11 cellular contexts compared by ENCODE assay signal in genomic region chr7:99406557-99406956, GRCh38. TPM values are rescaled to one million over a fixed set of nuclear protein-coding genes. Genes with fewer than 3 reads are reported as not detected.
DNase-seq lines count a peak whose midpoint lies in the region; ATAC-seq, FAIRE-seq and TF ChIP-seq lines count a peak whose summit lies in the region.
"Had no signal": no experiment of that assay in that cellular context is flagged by ENCODE, and none has a peak within 500 bp of the region (broad histone marks: within the 10 kb centered on the region; RNA-seq: fewer than 3 reads in every experiment).

No MANE protein-coding gene starts in this region.

- FAIRE-seq in kidney (lab: Jason Lieb, UNC), result no peak
- FAIRE-seq: colon, islet of Langerhans had no signal

- H3K36me3 ChIP-seq in kidney (ENCODE audit: control insufficient read depth in 1 of 2, insufficient read depth in 2 of 2, low read length in 2 of 2), result peaks cover 21 to 23% of the 10 kb centered on the region in 2 donors

- peak overlapping the region; percentile 94 for H3K27ac Mint-ChIP-seq in T-helper 1 cell treated with Interleukin-12 subunit alpha and Interleukin-12 subunit beta and Interleukin-4 antibody, amounts not matched to agents 30 μg/mL and 1 μg/mL, for 36 hours
- peak overlapping the region; percentile 95 for H3K27ac Mint-ChIP-seq in central memory CD8-positive, alpha-beta T cell (ENCODE audit: low read depth)
- peak overlapping the region; percentile 52 for H3K27ac Mint-ChIP-seq in progenitor cell of endocrine pancreas

- H3K36me3 Mint-ChIP-seq in T-helper 1 cell treated with Interleukin-12 subunit alpha and Interleukin-12 subunit beta and Interleukin-4 antibody, amounts not matched to agents 30 μg/mL and 1 μg/mL, for 36 hours (ENCODE audit: low read depth), result peaks cover 35% of the 10 kb centered on the region
- peaks cover 60% of the 10 kb centered on the region for H3K36me3 Mint-ChIP-seq in central memory CD8-positive, alpha-beta T cell (ENCODE audit: insufficient read depth)
- peaks cover 19% of the 10 kb centered on the region for H3K36me3 Mint-ChIP-seq in progenitor cell of endocrine pancreas (ENCODE audit: insufficient read depth)

- no peak for ATAC-seq in central memory CD8-positive, alpha-beta T cell (replicated peaks; ENCODE audit: extremely low read depth, poor library complexity, severe bottlenecking)
- ATAC-seq in HG03108 (IDR thresholded peaks at IDR 0.05; ENCODE audit: unreplicated experiment), result no peak

- H3K9me3 Mint-ChIP-seq in T-helper 1 cell treated with Interleukin-12 subunit alpha and Interleukin-12 subunit beta and Interleukin-4 antibody, amounts not matched to agents 30 μg/mL and 1 μg/mL, for 36 hours, result no peaks in the 10 kb centered on the region
- no peaks in the 10 kb centered on the region for H3K9me3 Mint-ChIP-seq in central memory CD8-positive, alpha-beta T cell
- no peaks in the 10 kb centered on the region for H3K9me3 Mint-ChIP-seq in progenitor cell of endocrine pancreas (ENCODE audit: low read depth)

- H3K27ac ChIP-seq in kidney (ENCODE audit: low read depth in 2 of 2, low read length in 2 of 2), result no peak overlapping the region

- TF ChIP-seq CTCF in progenitor cell of endocrine pancreas (IDR thresholded peaks at IDR 0.05; ENCODE audit: unreplicated experiment), result no peak
- no peak for TF ChIP-seq CTCF in kidney (IDR thresholded peaks at IDR 0.05; ENCODE audit: borderline replicate concordance, extremely low read depth, insufficient read depth)

- no peaks in the 10 kb centered on the region for H3K9me3 ChIP-seq in kidney (ENCODE audit: control insufficient read depth in 1 of 2, low read length in 2 of 2)

- H3K4me3 ChIP-seq in kidney (ENCODE audit: low read length in 2 of 2), result no peak overlapping the region

- H3K4me1 ChIP-seq in kidney (ENCODE audit: control insufficient read depth in 1 of 2, insufficient read depth in 1 of 2, low read depth in 1 of 2, low read length in 2 of 2), result peaks cover 8 to 28% of the 10 kb centered on the region in 2 donors

- intact Hi-C loops in kidney (cut with DNase I), result no loop called here

- DNase-seq in T-helper 1 cell (no peak), NCI-H2227 treated with DMSO at 0.1 percent for 48 hours (lab: John Stamatoyannopoulos, UW) (peak; percentile 74), progenitor cell of endocrine pancreas (ENCODE audit: low spot score, unreplicated experiment) (no peak), kidney (no peak), HPDE6-E6E7 (ENCODE audit: extremely low spot score) (no peak)
- DNase-seq in central memory CD8-positive, alpha-beta T cell (ENCODE audit: low spot score in 2 of 2), result no peak
- DNase-seq: ACHN had no signal

- H3K27me3 Mint-ChIP-seq in T-helper 1 cell treated with Interleukin-12 subunit alpha and Interleukin-12 subunit beta and Interleukin-4 antibody, amounts not matched to agents 30 μg/mL and 1 μg/mL, for 36 hours (ENCODE audit: low read depth), result no peaks in the 10 kb centered on the region
- no peaks in the 10 kb centered on the region for H3K27me3 Mint-ChIP-seq in central memory CD8-positive, alpha-beta T cell
- H3K27me3 Mint-ChIP-seq in progenitor cell of endocrine pancreas, result no peaks in the 10 kb centered on the region

- H3K4me3 Mint-ChIP-seq in T-helper 1 cell treated with Interleukin-12 subunit alpha and Interleukin-12 subunit beta and Interleukin-4 antibody, amounts not matched to agents 30 μg/mL and 1 μg/mL, for 36 hours, result peak overlapping the region; percentile 100
- H3K4me3 Mint-ChIP-seq in central memory CD8-positive, alpha-beta T cell, result peak overlapping the region; percentile 93
- peak overlapping the region; percentile 93 for H3K4me3 Mint-ChIP-seq in progenitor cell of endocrine pancreas (ENCODE audit: low read depth)

- H3K9ac ChIP-seq in kidney (ENCODE audit: low read length in 2 of 2), result no peak overlapping the region

- H3K4me1 Mint-ChIP-seq in T-helper 1 cell treated with Interleukin-12 subunit alpha and Interleukin-12 subunit beta and Interleukin-4 antibody, amounts not matched to agents 30 μg/mL and 1 μg/mL, for 36 hours (ENCODE audit: low read depth), result peaks cover 37% of the 10 kb centered on the region
- peaks cover 59% of the 10 kb centered on the region for H3K4me1 Mint-ChIP-seq in central memory CD8-positive, alpha-beta T cell
- H3K4me1 Mint-ChIP-seq in progenitor cell of endocrine pancreas (ENCODE audit: low read depth), result peaks cover 27% of the 10 kb centered on the region

RNA-seq across cellular contexts. Expression of gene PDAP1, which starts 1.8 kb away (rescaled TPM):
- total RNA-seq in progenitor cell of endocrine pancreas, result 128 TPM in 2 replicates
- 84.7 TPM for total RNA-seq in kidney
- polyA plus RNA-seq in kidney (ENCODE audit: insufficient read depth, low read depth, low replicate concordance), result 119 TPM

RNA-seq across cellular contexts. Expression of gene BUD31, which starts 2.2 kb away (rescaled TPM):
- total RNA-seq in progenitor cell of endocrine pancreas, result 97.2 and 102 TPM in 2 replicates
- 79.0 TPM for total RNA-seq in kidney
- 141 TPM for polyA plus RNA-seq in kidney (ENCODE audit: insufficient read depth, low read depth, low replicate concordance)

RNA-seq across cellular contexts. Expression of gene ARPC1B, which starts 32.0 kb away (rescaled TPM):
- total RNA-seq in progenitor cell of endocrine pancreas (27.5 and 28.2 TPM in 2 replicates), kidney (216 TPM)
- polyA plus RNA-seq in kidney (ENCODE audit: insufficient read depth, low read depth, low replicate concordance), result 74.1 TPM

RNA-seq across cellular contexts. Expression of gene PTCD1, which starts 32.0 kb away (rescaled TPM):
- total RNA-seq in progenitor cell of endocrine pancreas, result 12.0 and 16.8 TPM in 2 replicates
- total RNA-seq in kidney, result 5.4 TPM
- 2.9 TPM for polyA plus RNA-seq in kidney (ENCODE audit: insufficient read depth, low read depth, low replicate concordance)

RNA-seq across cellular contexts. Expression of gene CPSF4, which starts 32.2 kb away (rescaled TPM):
- total RNA-seq in progenitor cell of endocrine pancreas (77.4 and 86.9 TPM in 2 replicates), kidney (28.9 TPM)
- 24.2 TPM for polyA plus RNA-seq in kidney (ENCODE audit: insufficient read depth, low read depth, low replicate concordance)
